Comparison of ENCODE assay signal across 6 cellular contexts in genomic region chr15:24211742-24212476, GRCh38.
DNase-seq lines count a peak whose midpoint lies in the region; ATAC-seq, FAIRE-seq and TF ChIP-seq lines count a peak whose summit lies in the region.
"Not testable (repeated sequence)": the region's sequence is repeated elsewhere in the genome, so short reads cannot be mapped to it uniquely, and the experiment has no call there.

No MANE protein-coding gene starts in this region.

- DNase-seq in Daoy (ENCODE audit: low read depth): peak; percentile 72
- DNase-seq in IMR-90: peak; percentile 64
- peak; percentile 45 for DNase-seq in astrocyte of the hippocampus (ENCODE audit: low read depth, low spot score)
- DNase-seq in bronchial epithelial cell (ENCODE audit: low read depth); mucosa of descending colon: not testable (repeated sequence)
- DNase-seq in kidney tubule cell (ENCODE audit: low spot score): peak; percentile 28

- in situ Hi-C loops in IMR-90 (cut with MboI; ENCODE audit: low sequenced_read_pairs): not testable (repeated sequence)

- not testable (repeated sequence) for H3K56ac ChIP-seq in IMR-90 (ENCODE audit: extremely low read depth, insufficient read depth, low read length)

- WGBS in IMR-90 (ENCODE audit: extremely low coverage in 2 of 2, insufficient read length in 1 of 2), 2 experiments: 40% methylated on average over 1 of the region's 6 CpGs; no CpG with 5 or more reads in 1 of the 2 experiments

- not testable (repeated sequence) for H3K4me1 ChIP-seq in IMR-90 (ENCODE audit: control insufficient read depth, insufficient read depth, low read length); mucosa of descending colon (ENCODE audit: low read depth)

- intact Hi-C loops in IMR-90 (cut with micrococcal nuclease); mucosa of descending colon (cut with DNase I, micrococcal nuclease): not testable (repeated sequence)

- CTCF ChIA-PET in IMR-90 (lab: Yijun Ruan, JAX): not testable (repeated sequence)

- not testable (repeated sequence) for H3K4me3 ChIP-seq in IMR-90 (ENCODE audit: insufficient read depth, low read depth, low read length); bronchial epithelial cell (ENCODE audit: low read depth, low read length); mucosa of descending colon

- not testable (repeated sequence) for H3K4me2 ChIP-seq in IMR-90 (ENCODE audit: low read depth, low read length)

- POLR2A ChIA-PET in IMR-90 (lab: Charles Lee; ENCODE audit: unreplicated experiment): not testable (repeated sequence)

- TF ChIP-seq RAD21 in IMR-90 (IDR thresholded peaks at IDR 0.05; ENCODE audit: low read length): not testable (repeated sequence)

- not testable (repeated sequence) for H2AK9ac ChIP-seq in IMR-90 (replicated peaks; ENCODE audit: low read depth, low read length, poor library complexity)

- H3K4ac ChIP-seq in IMR-90 (ENCODE audit: low read depth, low read length): not testable (repeated sequence)

- H2BK120ac ChIP-seq in IMR-90 (ENCODE audit: low read depth, low read length): not testable (repeated sequence)

- H3K23ac ChIP-seq in IMR-90 (ENCODE audit: low read depth, low read length): not testable (repeated sequence)

- H4K8ac ChIP-seq in IMR-90 (ENCODE audit: low read depth in 2 of 2, low read length in 2 of 2): not testable (repeated sequence)

- H2BK20ac ChIP-seq in IMR-90 (ENCODE audit: low read depth, low read length): not testable (repeated sequence)

- H3K36me3 ChIP-seq in IMR-90 (ENCODE audit: control insufficient read depth, insufficient read depth, low read length); bronchial epithelial cell (ENCODE audit: control insufficient read depth, insufficient read depth, low read length); mucosa of descending colon (ENCODE audit: low read depth): not testable (repeated sequence)

- H3K9ac ChIP-seq in IMR-90 (ENCODE audit: low read depth, low read length): not testable (repeated sequence)

- H2AFZ ChIP-seq in IMR-90 (replicated peaks; ENCODE audit: low read length, poor library complexity): not testable (repeated sequence)

- not testable (repeated sequence) for H2BK15ac ChIP-seq in IMR-90 (ENCODE audit: low read depth, low read length)

- ATAC-seq in IMR-90 (ENCODE audit: low read depth): not testable (repeated sequence)
- ATAC-seq in mucosa of descending colon: peak; percentile 63

- dilution Hi-C loops in IMR-90 (cut with HindIII; ENCODE audit: low sequenced_read_pairs, unreplicated experiment): not testable (repeated sequence)

- not testable (repeated sequence) for H3K18ac ChIP-seq in IMR-90 (ENCODE audit: low read depth, low read length)

- not testable (repeated sequence) for H3K14ac ChIP-seq in IMR-90 (replicated peaks; ENCODE audit: low read depth, low read length)

- peak overlapping the region; percentile 29; the same call in 1 of the 2 replicates for H3K27ac ChIP-seq in IMR-90 (ENCODE audit: insufficient read depth, low read length)

- not testable (repeated sequence) for H3K27me3 ChIP-seq in IMR-90 (ENCODE audit: control insufficient read depth, insufficient read depth, low read length); bronchial epithelial cell (ENCODE audit: control insufficient read depth, insufficient read depth, low read length)

- not testable (repeated sequence) for H4K5ac ChIP-seq in IMR-90 (ENCODE audit: low read depth, low read length)

- H3K9me1 ChIP-seq in IMR-90 (ENCODE audit: insufficient read depth, low read length): not testable (repeated sequence)

- H2BK5ac ChIP-seq in IMR-90 (ENCODE audit: low read depth, low read length, poor library complexity, severe bottlenecking): not testable (repeated sequence)

- BruUV-seq in IMR-90 (replicated peaks; lab: Mats Ljungman, UMichigan): not testable (repeated sequence)

- not testable (repeated sequence) for TF ChIP-seq CTCF in IMR-90 (conservative IDR thresholded peaks at IDR 0.05; ENCODE audit: low read depth, low read length); bronchial epithelial cell (IDR thresholded peaks at IDR 0.05; ENCODE audit: insufficient read depth, low read length, severe bottlenecking); mucosa of descending colon (IDR thresholded peaks at IDR 0.05)

- not testable (repeated sequence) for H4K20me1 ChIP-seq in IMR-90 (ENCODE audit: insufficient read depth, low read length)

- peak; percentile 80 for FAIRE-seq in bronchial epithelial cell (lab: Jason Lieb, UNC)

- not testable (repeated sequence) for H2AK5ac ChIP-seq in IMR-90 (ENCODE audit: low read depth, low read length)

- H4K91ac ChIP-seq in IMR-90 (ENCODE audit: insufficient read depth, low read depth, low read length): not testable (repeated sequence)

- H3K9me3 ChIP-seq in IMR-90 (ENCODE audit: control insufficient read depth, insufficient read depth, low read length); mucosa of descending colon: not testable (repeated sequence)

- H3K79me1 ChIP-seq in IMR-90 (ENCODE audit: low read depth in 1 of 2, low read length in 2 of 2): not testable (repeated sequence)

- not testable (repeated sequence) for TF ChIP-seq POLR2A in IMR-90 (IDR thresholded peaks at IDR 0.05; ENCODE audit: low read depth, low read length)
